In genomic region chrX:24693453-24694202, GRCh38 we compare ENCODE assay signal across 8 cellular contexts. TPM values are rescaled to one million over a fixed set of nuclear protein-coding genes. Genes with fewer than 3 reads are reported as not detected.
DNase-seq lines count a peak whose midpoint lies in the region; ATAC-seq and TF ChIP-seq lines count a peak whose summit lies in the region.

Gene POLA1, plus strand, starts transcription at chrX:24693918. Its CDS starts 44 bp downstream, at chrX:24693962.

- H3K9me3 ChIP-seq in CD4-positive, alpha-beta T cell (ENCODE audit: control insufficient read depth, low read length): no peaks in the 10 kb centered on the region
- H3K9me3 ChIP-seq in duodenal mucosa (ENCODE audit: control insufficient read depth in 1 of 2, low read length in 2 of 2) (no peaks in the 10 kb centered on the region), right lobe of liver (no peaks in the 10 kb centered on the region)

- POLR2A ChIA-PET in CD4-positive, alpha-beta T cell (lab: Charles Lee): no interaction called here
- POLR2A ChIA-PET in activated CD4-positive, alpha-beta memory T cell treated with anti-CD3 and anti-CD28 coated beads for 36 hours (lab: Charles Lee): no interaction called here

- H3K27ac ChIP-seq in CD4-positive, alpha-beta T cell (ENCODE audit: low read depth, low read length): no peak within 1 kb of the TSS
- peak within 1 kb of the TSS; percentile 36 for H3K27ac ChIP-seq in duodenal mucosa (ENCODE audit: low read depth, low read length)
- peak within 1 kb of the TSS in 2 of 3 donors; percentile 38 to 47 for H3K27ac ChIP-seq in right lobe of liver

- peak within 1 kb of the TSS; percentile 57 to 70 for H3K9ac ChIP-seq in duodenal mucosa (ENCODE audit: low read depth in 1 of 2, low read length in 2 of 2)

- TF ChIP-seq CTCF in CD4-positive, alpha-beta T cell (IDR thresholded peaks at IDR 0.05): no peak
- TF ChIP-seq CTCF in right lobe of liver (IDR thresholded peaks at IDR 0.05): peak in 2 of 4 donors; percentile 19 to 30

- CTCF ChIA-PET in CD4-positive, alpha-beta T cell (lab: Charles Lee): no interaction called here
- CTCF ChIA-PET in activated CD4-positive, alpha-beta memory T cell treated with anti-CD3 and anti-CD28 coated beads for 36 hours (lab: Charles Lee): interaction anchor here (1.9 kb wide), 1 partner anchor 298 kb away, joined by 4 read pairs; no protein-coding TSS in a partner anchor

- H3K4me3 ChIP-seq in duodenal mucosa (ENCODE audit: low read depth in 1 of 2, low read length in 2 of 2) (peak within 1 kb of the TSS; percentile 75 to 79), right lobe of liver (peak within 1 kb of the TSS; percentile 44 to 64 (median 64))

- DNase-seq in CD4-positive, alpha-beta T cell: peak; percentile 18 to 60 (median 32)
- DNase-seq in NCI-H774 (lab: John Stamatoyannopoulos, UW) (peak; percentile 91), right lobe of liver (peak; percentile 88 to 93 (median 93))
- peak; percentile 89 for DNase-seq in activated CD4-positive, alpha-beta memory T cell treated with anti-CD3 and anti-CD28 coated beads for 36 hours
- peak; percentile 82 for DNase-seq in stimulated activated CD4-positive, alpha-beta T cell treated with anti-CD3 and anti-CD28 coated beads, Interleukin-4, amount 100 ng/mL, for 24 hours

- 16% methylated on average over 21 of the region's 70 CpGs for WGBS in right lobe of liver (ENCODE audit: insufficient coverage, low coverage, low lambda C conversion rate, missing lambda C conversion rate)

- peak within 1 kb of the TSS; percentile 51 for H3K27ac Mint-ChIP-seq in CD4-positive, alpha-beta T cell
- peak within 1 kb of the TSS; percentile 89 for H3K27ac Mint-ChIP-seq in activated CD4-positive, alpha-beta memory T cell treated with anti-CD3 and anti-CD28 coated beads for 36 hours

- peak within 1 kb of the TSS; percentile 92 for H3K4me3 Mint-ChIP-seq in CD4-positive, alpha-beta T cell
- H3K4me3 Mint-ChIP-seq in activated CD4-positive, alpha-beta memory T cell treated with anti-CD3 and anti-CD28 coated beads for 36 hours: peak within 1 kb of the TSS; percentile 87

- no peaks in the 10 kb centered on the region for H3K9me3 Mint-ChIP-seq in CD4-positive, alpha-beta T cell
- no peaks in the 10 kb centered on the region for H3K9me3 Mint-ChIP-seq in activated CD4-positive, alpha-beta memory T cell treated with anti-CD3 and anti-CD28 coated beads for 36 hours

- H3K36me3 Mint-ChIP-seq in CD4-positive, alpha-beta T cell (ENCODE audit: low read depth): no peaks in the 10 kb centered on the region
- peaks cover 16% of the 10 kb centered on the region for H3K36me3 Mint-ChIP-seq in activated CD4-positive, alpha-beta memory T cell treated with anti-CD3 and anti-CD28 coated beads for 36 hours

- H3K36me3 ChIP-seq in duodenal mucosa (ENCODE audit: control insufficient read depth in 1 of 2, insufficient read depth in 2 of 2, low read length in 2 of 2): no peaks in the 10 kb centered on the region
- no peaks in the 10 kb centered on the region for H3K36me3 ChIP-seq in right lobe of liver

- H3K4me1 ChIP-seq in duodenal mucosa (ENCODE audit: control insufficient read depth in 1 of 2, insufficient read depth in 2 of 2, low read length in 2 of 2): peaks cover 3 to 12% of the 10 kb centered on the region in 2 donors
- H3K4me1 ChIP-seq in right lobe of liver: no peaks in the 10 kb centered on the region

- ATAC-seq in CD4-positive, alpha-beta T cell (ENCODE audit: poor library complexity): peak; percentile 85
- peak; percentile 90 for ATAC-seq in GM19438 (IDR thresholded peaks at IDR 0.05; ENCODE audit: low read depth, unreplicated experiment)
- peak; percentile 94 for ATAC-seq in HG03571 (IDR thresholded peaks at IDR 0.05; ENCODE audit: unreplicated experiment)
- peak; percentile 98 to 99 (median 99) for ATAC-seq in right lobe of liver

- H3K27me3 ChIP-seq in CD4-positive, alpha-beta T cell (ENCODE audit: control insufficient read depth, insufficient read depth, low read length): no peaks in the 10 kb centered on the region
- H3K27me3 ChIP-seq in duodenal mucosa (ENCODE audit: control insufficient read depth in 1 of 2, insufficient read depth in 2 of 2, low read length in 2 of 2) (no peaks in the 10 kb centered on the region), right lobe of liver (no peaks in the 10 kb centered on the region)

- intact Hi-C loops in CD4-positive, alpha-beta T cell (cut with DNase I, micrococcal nuclease): no loop called here
- intact Hi-C loops in activated CD4-positive, alpha-beta memory T cell treated with anti-CD3 and anti-CD28 coated beads for 36 hours (cut with micrococcal nuclease): loop anchor here (1.0 kb wide), 1 partner anchor 10 kb away; no protein-coding TSS in a partner anchor
- intact Hi-C loops in right lobe of liver (cut with DNase I): no loop called here

- H3K4me1 Mint-ChIP-seq in CD4-positive, alpha-beta T cell (ENCODE audit: low read depth): peaks cover 19% of the 10 kb centered on the region
- H3K4me1 Mint-ChIP-seq in activated CD4-positive, alpha-beta memory T cell treated with anti-CD3 and anti-CD28 coated beads for 36 hours (ENCODE audit: low read depth): peaks cover 24% of the 10 kb centered on the region

- TF ChIP-seq POLR2A in right lobe of liver (IDR thresholded peaks at IDR 0.05): peak; percentile 15

- H3K27me3 Mint-ChIP-seq in CD4-positive, alpha-beta T cell: no peaks in the 10 kb centered on the region
- H3K27me3 Mint-ChIP-seq in activated CD4-positive, alpha-beta memory T cell treated with anti-CD3 and anti-CD28 coated beads for 36 hours: no peaks in the 10 kb centered on the region

RNA-seq across cellular contexts. Expression of gene POLA1, which starts in this region (rescaled TPM):
- 1 to 10 TPM; 4.7 TPM for total RNA-seq in CD4-positive, alpha-beta T cell
- 10 to 100 TPM; 40.9 to 41.7 TPM for total RNA-seq in activated CD4-positive, alpha-beta memory T cell treated with anti-CD3 and anti-CD28 coated beads for 36 hours
- 1 to 10 TPM; 2.0 to 4.5 (median 2.8) TPM for total RNA-seq in right lobe of liver

Comparison
In these comparisons a context has a peak if more than half of its experiments do, and no peak if none do; other contexts are left out.
1. RNA of gene POLA1 (total RNA-seq): 40.9 to 41.7 TPM in activated CD4-positive, alpha-beta memory T cell treated with anti-CD3 and anti-CD28 coated beads for 36 hours; 4.7 TPM in CD4-positive, alpha-beta T cell and 2.0 to 4.5 TPM in right lobe of liver; every median in the first group is over 4 times any median in the second.
2. DNase-seq: peak in every context shown above with its lines; median percentile 93 in right lobe of liver; 91 in NCI-H774; 89 in activated CD4-positive, alpha-beta memory T cell treated with anti-CD3 and anti-CD28 coated beads for 36 hours; 82 in stimulated activated CD4-positive, alpha-beta T cell treated with anti-CD3 and anti-CD28 coated beads, Interleukin-4, amount 100 ng/mL, for 24 hours; 32 in CD4-positive, alpha-beta T cell.
3. Peak in every context shown above with its lines, with median percentiles within 50 percentile points of each other: ATAC-seq.